22 cellular contexts compared by ENCODE assay signal in the genomic region with DNA sequence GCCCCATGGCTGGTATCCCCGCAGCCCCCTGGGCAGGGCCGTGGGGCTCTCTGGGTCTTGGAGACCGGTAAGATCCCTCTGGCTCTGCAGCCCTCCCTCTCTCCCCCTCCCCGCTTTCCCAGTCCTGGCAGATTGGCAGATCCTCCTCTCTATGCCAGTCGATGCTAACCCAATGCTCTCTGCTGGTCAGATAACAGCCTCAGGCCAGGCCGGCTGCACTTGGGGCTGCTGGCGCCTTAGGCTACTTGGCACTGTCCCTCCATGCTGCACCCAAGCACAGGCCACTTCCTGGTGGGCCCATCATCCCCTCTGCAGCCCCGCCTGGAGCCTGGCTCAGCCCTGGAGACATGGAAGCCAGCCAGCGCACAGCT.
"Had no signal": no experiment of that assay in that cellular context is flagged by ENCODE, and none has a peak within 500 bp of the region (broad histone marks: within the 10 kb centered on the region; RNA-seq: fewer than 3 reads in every experiment).

No MANE protein-coding gene starts in this region.

- H3K4me3 ChIP-seq: Peyer's patch, SJSA1 had no signal

- H3K27ac ChIP-seq: KMS-11, Peyer's patch, SJSA1 had no signal

- H3K9me3 ChIP-seq: Peyer's patch, SJSA1 had no signal

- H3K36me3 ChIP-seq: Peyer's patch, SJSA1 had no signal

- DNase-seq: activated CD4-positive, alpha-beta memory T cell treated with anti-CD3 and anti-CD28 coated beads for 36 hours; activated CD4-positive, alpha-beta T cell treated with anti-CD3 and anti-CD28 coated beads, Interleukin-2, amount 10 ng/mL, durations not matched to agents 7 days and 5 days; activated CD4-positive, CD25-positive, alpha-beta regulatory T cell; activated CD8-positive, alpha-beta memory T cell treated with anti-CD3 and anti-CD28 coated beads for 24 hours; activated effector memory CD4-positive, alpha-beta T cell treated with anti-CD3 and anti-CD28 coated beads, Interleukin-2, amount 50 U/mL, for 16 hours; activated naive CD4-positive, alpha-beta T cell treated with Interleukin-2 at 50 U/mL for 16 hours; activated T-cell treated with anti-CD3 and anti-CD28 coated beads, Interleukin-2, amount 50 U/mL, for 4 hours; NCI-H1092; NCI-H1417; NCI-H1694; NCI-H2029; NCI-H2107; NCI-H2171 treated with DMSO at 0.1 percent for 48 hours; NCI-H226; NCI-H526; SHP77; T-cell; T-helper 2 cell; T1000 had no signal

- H3K4me1 ChIP-seq: Peyer's patch, SJSA1 had no signal

- H3K27me3 ChIP-seq: Peyer's patch had no signal

- H3K4me2 ChIP-seq: KMS-11 had no signal
